ENCODE assay signal across 9 cellular contexts in the genomic region with DNA sequence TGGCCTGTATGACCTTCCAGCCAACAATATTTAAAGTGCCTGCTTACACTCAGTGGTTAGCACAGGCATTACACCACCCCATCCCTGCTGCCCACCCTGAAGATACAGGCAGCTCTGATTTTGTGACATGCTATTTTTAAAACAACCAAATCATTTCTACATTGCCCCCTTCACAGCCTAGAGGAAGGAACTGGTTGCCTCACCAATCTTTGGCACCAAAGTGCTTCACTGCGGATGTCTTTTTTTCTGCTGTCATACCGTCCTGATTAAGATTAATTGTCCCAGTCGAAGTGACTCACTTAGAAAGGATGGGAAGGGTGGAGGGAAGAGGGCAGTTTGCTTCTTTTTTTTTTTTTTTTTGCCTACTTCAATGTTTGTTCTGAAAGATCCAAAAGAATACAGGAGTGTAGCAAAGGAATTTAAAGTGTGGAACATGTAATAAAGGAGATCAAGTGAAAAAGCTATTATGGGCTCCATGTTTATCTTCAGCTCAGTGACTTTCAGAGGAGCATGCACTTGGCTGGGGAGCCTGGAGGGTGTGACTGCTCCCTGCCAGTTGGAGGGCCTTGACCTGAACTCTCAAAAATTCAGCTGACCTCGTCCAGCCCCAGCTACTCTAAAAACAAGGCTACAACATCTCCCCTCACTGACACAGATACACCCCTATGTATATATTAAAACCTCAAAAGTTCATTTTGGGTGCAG.
DNase-seq lines count a peak whose midpoint lies in the region; ATAC-seq and TF ChIP-seq lines count a peak whose summit lies in the region.
"Had no signal": no experiment of that assay in that cellular context is flagged by ENCODE, and none has a peak within 500 bp of the region (broad histone marks: within the 10 kb centered on the region; RNA-seq: fewer than 3 reads in every experiment).

No MANE protein-coding gene starts in this region.

- H3K27ac Mint-ChIP-seq in HFFc6 (peak overlapping the region; percentile 85), Calu3 (ENCODE audit: unreplicated experiment) (no peak overlapping the region)
- H3K27ac Mint-ChIP-seq: WTC11 had no signal

- H3K4me1 Mint-ChIP-seq in HFFc6 (ENCODE audit: low read depth) (peaks cover 83% of the 10 kb centered on the region), Calu3 (ENCODE audit: low read depth, unreplicated experiment) (peaks cover 15% of the 10 kb centered on the region)

- ATAC-seq in left ventricle myocardium superior (peak; percentile 80), GM18907 (IDR thresholded peaks at IDR 0.05; ENCODE audit: unreplicated experiment) (no peak)
- ATAC-seq: WTC11 had no signal

- DNase-seq in HFFc6 (peak; percentile 90), T1000 (lab: John Stamatoyannopoulos, UW) (peak; percentile 9), left ventricle myocardium superior (peak; percentile 32), occipital lobe (lab: John Stamatoyannopoulos, UW) (no peak), Calu3 (no peak), NCI-H2081 treated with DMSO at 0.1 percent for 48 hours (lab: John Stamatoyannopoulos, UW) (no peak)

- no peaks in the 10 kb centered on the region for H3K36me3 ChIP-seq in subcutaneous abdominal adipose tissue (ENCODE audit: control insufficient read depth in 5 of 5, insufficient read depth in 5 of 5, low read length in 5 of 5)

- no peak overlapping the region for H3K4me3 ChIP-seq in subcutaneous abdominal adipose tissue (ENCODE audit: low read depth in 1 of 5, low read length in 5 of 5)

- H3K4me3 Mint-ChIP-seq in HFFc6 (peak overlapping the region; percentile 50), Calu3 (ENCODE audit: low read depth, unreplicated experiment) (no peak overlapping the region)
- H3K4me3 Mint-ChIP-seq: WTC11 had no signal

- CTCF ChIA-PET in Calu3 (lab: Charles Lee), result interaction anchor here (0.6 to 0.7 kb wide), 2 partner anchors 71 to 628 kb away, joined by 4 read pairs; no protein-coding TSS in a partner anchor

- TF ChIP-seq CTCF in HFFc6 (IDR thresholded peaks at IDR 0.05) (peak; percentile 43), Calu3 (IDR thresholded peaks at IDR 0.05; ENCODE audit: unreplicated experiment) (no peak)

- no peaks in the 10 kb centered on the region for H3K9me3 ChIP-seq in subcutaneous abdominal adipose tissue (ENCODE audit: control insufficient read depth in 5 of 5, low read length in 5 of 5)

- H3K9me3 Mint-ChIP-seq in HFFc6 (no peaks in the 10 kb centered on the region), Calu3 (ENCODE audit: low read depth, unreplicated experiment) (no peaks in the 10 kb centered on the region)

- BruUV-seq in Calu3 (replicated peaks; lab: Mats Ljungman, UMichigan), result no TSS peak

- H3K27me3 Mint-ChIP-seq in HFFc6 (ENCODE audit: insufficient read depth) (peaks cover 3% of the 10 kb centered on the region), Calu3 (ENCODE audit: unreplicated experiment) (no peaks in the 10 kb centered on the region)

- H3K4me1 ChIP-seq in subcutaneous abdominal adipose tissue (ENCODE audit: control insufficient read depth in 5 of 5, insufficient read depth in 5 of 5, low read length in 5 of 5), result peaks cover 2 to 31% (median 26%) of the 10 kb centered on the region in 5 donors

- H3K27me3 ChIP-seq in subcutaneous abdominal adipose tissue (ENCODE audit: control insufficient read depth in 5 of 5, insufficient read depth in 4 of 5, low read length in 5 of 5), result no peaks in the 10 kb centered on the region

- no peak overlapping the region for H3K9ac ChIP-seq in subcutaneous abdominal adipose tissue (ENCODE audit: low read length in 5 of 5)

- H3K27ac ChIP-seq in subcutaneous abdominal adipose tissue (ENCODE audit: low read depth, low read length), result peak overlapping the region; percentile 32

- intact Hi-C loops in left ventricle myocardium superior (cut with micrococcal nuclease) (no loop called here), Calu3 (cut with micrococcal nuclease; ENCODE audit: unreplicated experiment) (no loop called here)

- peaks cover 15% of the 10 kb centered on the region for H3K36me3 Mint-ChIP-seq in HFFc6 (ENCODE audit: low read depth)
- H3K36me3 Mint-ChIP-seq in Calu3 (ENCODE audit: insufficient read depth, unreplicated experiment), result no peaks in the 10 kb centered on the region
- H3K36me3 Mint-ChIP-seq: WTC11 had no signal

Comparison
In these comparisons a context has a peak if more than half of its experiments do, and no peak if none do; other contexts are left out.
1. DNase-seq: peak in HFFc6 (single experiment), T1000 (single experiment) and left ventricle myocardium superior (single experiment); none in occipital lobe (single experiment), Calu3 (single experiment) and NCI-H2081 treated with DMSO at 0.1 percent for 48 hours (single experiment).